ENCODE assay signal across 1 cellular context in the genomic region with DNA sequence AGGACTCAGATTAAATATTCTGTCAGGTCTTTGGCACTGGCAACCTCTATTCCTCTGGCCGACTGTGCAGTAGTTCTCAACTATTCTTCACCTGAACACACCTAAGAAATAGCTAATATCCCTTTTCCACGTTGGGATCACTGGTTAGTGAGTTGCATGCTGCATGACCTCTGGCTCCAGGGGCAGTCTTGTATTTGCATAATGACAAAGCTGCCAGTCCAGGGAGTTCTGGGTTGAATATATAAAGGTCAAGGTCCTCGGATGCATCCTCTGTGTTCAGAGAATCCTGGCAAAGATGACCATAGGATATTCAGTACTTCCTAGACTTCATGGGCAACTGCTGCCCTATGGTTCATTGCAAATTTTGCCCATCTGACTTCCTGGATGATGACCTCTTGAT.
A peak's percentile ranks its signal among the peaks of the same experiment; 100 is the strongest.
TF ChIP-seq lines count a peak whose summit lies in the region.

No MANE protein-coding gene starts in this region.

TF ChIP-seq in liver, 16 proteins besides CTCF, POLR2A, EP300 and RAD21 (continued from another document):
- peak; percentile 96 for TF ChIP-seq HNF4A (conservative IDR thresholded peaks at IDR 0.05)
- TF ChIP-seq, protein P1, sequence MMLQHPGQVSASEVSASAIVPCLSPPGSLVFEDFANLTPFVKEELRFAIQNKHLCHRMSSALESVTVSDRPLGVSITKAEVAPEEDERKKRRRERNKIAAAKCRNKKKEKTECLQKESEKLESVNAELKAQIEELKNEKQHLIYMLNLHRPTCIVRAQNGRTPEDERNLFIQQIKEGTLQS (IDR thresholded peaks at IDR 0.05): no peak
- TF ChIP-seq, protein P2, sequence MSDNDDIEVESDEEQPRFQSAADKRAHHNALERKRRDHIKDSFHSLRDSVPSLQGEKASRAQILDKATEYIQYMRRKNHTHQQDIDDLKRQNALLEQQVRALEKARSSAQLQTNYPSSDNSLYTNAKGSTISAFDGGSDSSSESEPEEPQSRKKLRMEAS (IDR thresholded peaks at IDR 0.05): peak; percentile 59
- TF ChIP-seq TAF1 (conservative IDR thresholded peaks at IDR 0.05): no peak
- TF ChIP-seq JUND (IDR thresholded peaks at IDR 0.05): peak; percentile 66 to 86
- TF ChIP-seq FOXA1 (IDR thresholded peaks at IDR 0.05): peak; percentile 64
- peak; percentile 47 for TF ChIP-seq FOXA2 (IDR thresholded peaks at IDR 0.05)
- no peak for TF ChIP-seq YY1 (IDR thresholded peaks at IDR 0.05)
